Comparison of ENCODE assay signal across 9 cellular contexts in the genomic region with DNA sequence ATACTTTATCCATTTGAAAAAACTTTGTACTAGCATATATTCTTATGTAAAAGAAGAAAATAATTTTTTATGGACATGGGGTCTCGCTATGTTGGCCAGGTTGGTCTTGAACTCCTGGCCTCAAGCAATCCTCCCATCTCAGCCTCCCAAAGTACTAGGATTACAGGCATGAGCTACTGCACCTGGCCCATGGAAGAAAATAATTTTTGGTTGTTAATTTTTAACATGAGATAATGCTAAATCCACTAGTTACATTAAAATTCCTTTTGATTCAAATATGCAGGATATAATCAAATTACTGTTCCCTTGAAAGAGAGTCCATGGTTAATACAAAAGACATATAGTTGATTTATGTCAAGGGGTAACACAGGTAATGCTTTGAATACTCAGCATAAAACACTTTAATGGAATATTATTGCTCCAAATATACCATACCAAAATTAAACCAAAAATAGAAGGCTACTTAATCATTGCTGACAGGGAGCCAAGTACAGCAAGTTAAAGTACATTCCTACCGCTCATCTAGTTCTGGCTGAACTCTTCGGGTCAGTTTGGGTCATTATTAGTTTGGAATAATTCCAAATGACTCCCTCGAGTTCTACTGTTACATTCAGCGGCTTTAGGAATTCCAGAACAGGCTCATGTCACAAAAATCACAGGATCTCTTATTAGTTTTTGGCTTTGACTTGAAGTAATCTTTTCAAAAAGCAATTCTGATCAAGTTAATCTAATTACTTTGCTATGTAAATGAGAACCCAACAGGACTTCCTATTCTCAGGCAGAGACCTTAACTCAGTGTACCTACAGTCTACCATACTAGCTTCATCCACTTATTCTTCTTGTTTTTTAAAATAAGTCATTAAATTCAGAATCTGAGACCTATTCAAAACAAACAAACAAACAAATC. TPM values are rescaled to one million over a fixed set of nuclear protein-coding genes. Genes with fewer than 3 reads are reported as not detected.
A peak's percentile ranks its signal among the peaks of the same experiment; 100 is the strongest.
DNase-seq lines count a peak whose midpoint lies in the region; ATAC-seq and TF ChIP-seq lines count a peak whose summit lies in the region.
"Had no signal": no experiment of that assay in that cellular context is flagged by ENCODE, and none has a peak within 500 bp of the region (broad histone marks: within the 10 kb centered on the region; RNA-seq: fewer than 3 reads in every experiment).

No MANE protein-coding gene starts in this region.

- no peak for TF ChIP-seq POLR2A in heart left ventricle (IDR thresholded peaks at IDR 0.05)

- DNase-seq in DMS79 treated with DMSO at 0.1 percent for 48 hours (lab: John Stamatoyannopoulos, UW) (peak; percentile 61), heart left ventricle (peak in 2 of 5 donors; percentile 25 to 52), sciatic nerve (ENCODE audit: low spot score) (no peak), DMS153 (lab: John Stamatoyannopoulos, UW) (no peak), GM19240 (ENCODE audit: insufficient read length, low spot score) (no peak)
- DNase-seq: NCI-H2171 treated with DMSO at 0.1 percent for 48 hours had no signal

- intact Hi-C loops in heart left ventricle (cut with DNase I): no loop called here
- intact Hi-C loops in sciatic nerve (cut with DNase I): no loop called here

- no peaks in the 10 kb centered on the region for H3K36me3 ChIP-seq in heart left ventricle

- WGBS in heart left ventricle, 4 donors: 21 to 27% (median 27%) methylated on average over 5 of the region's 5 CpGs

- H3K4me3 ChIP-seq in heart left ventricle: peak overlapping the region in 4 of 12 donors; percentile 2 to 11 (median 8)

- H3K27ac ChIP-seq in VCaP: peak overlapping the region; percentile 73
- peak overlapping the region; percentile 34 to 80 (median 64) for H3K27ac ChIP-seq in heart left ventricle

- H3K4me1 ChIP-seq in heart left ventricle: peaks cover 0 to 84% (median 60%) of the 10 kb centered on the region in 12 donors

- no peaks in the 10 kb centered on the region for H3K27me3 ChIP-seq in heart left ventricle

- no peaks in the 10 kb centered on the region for H3K9me3 ChIP-seq in heart left ventricle

- ATAC-seq in heart left ventricle (peak; percentile 82 to 93 (median 88)), sciatic nerve (peak; percentile 86), HG02763 (IDR thresholded peaks at IDR 0.05; ENCODE audit: unreplicated experiment) (no peak), HG03196 (IDR thresholded peaks at IDR 0.05; ENCODE audit: unreplicated experiment) (no peak)

- TF ChIP-seq CTCF in VCaP (conservative IDR thresholded peaks at IDR 0.05) (no peak), heart left ventricle (IDR thresholded peaks at IDR 0.05) (no peak)

RNA-seq across cellular contexts. Expression of a gene that starts 6.1 kb away (rescaled TPM):
- total RNA-seq in heart left ventricle (10 to 100 TPM; 26.4 to 47.3 (median 31.5) TPM), sciatic nerve (52.4 TPM)
- polyA plus RNA-seq in heart left ventricle: 10 to 100 TPM in 1 of 2 donors, 1 to 10 TPM in 1; 8.8 to 25.9 TPM

Comparison
In these comparisons a context has a peak if more than half of its experiments do, and no peak if none do; other contexts are left out.
1. ATAC-seq: peak in heart left ventricle (4 of 4) and sciatic nerve (single experiment); none in HG02763 (single experiment) and HG03196 (single experiment).